6 cellular contexts compared by ENCODE assay signal in the genomic region with DNA sequence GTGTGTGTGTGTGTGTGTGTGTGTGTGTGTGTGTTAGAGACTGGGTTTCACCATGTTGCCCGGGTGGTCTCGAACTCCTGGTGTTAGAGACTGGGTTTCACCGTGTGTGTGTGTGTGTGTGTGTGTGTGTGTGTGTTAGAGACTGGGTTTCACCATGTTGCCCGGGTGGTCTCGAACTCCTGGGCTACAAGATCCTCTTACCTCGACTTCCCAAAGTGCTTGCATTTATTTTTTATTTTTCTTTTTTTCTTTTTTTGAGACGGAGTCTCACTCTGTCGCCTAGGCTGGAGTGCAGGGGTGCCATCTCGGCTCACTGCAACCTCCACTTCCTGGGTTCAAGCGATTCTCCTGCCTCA. TPM values are rescaled to one million over a fixed set of nuclear protein-coding genes. Genes with fewer than 3 reads are reported as not detected.
DNase-seq lines count a peak whose midpoint lies in the region; TF ChIP-seq lines count a peak whose summit lies in the region.
"Not testable (repeated sequence)": the region's sequence is repeated elsewhere in the genome, so short reads cannot be mapped to it uniquely, and the experiment has no call there.

No MANE protein-coding gene starts in this region.

- H3K9me3 ChIP-seq in NT2/D1 (ENCODE audit: insufficient read depth, low read length); smooth muscle cell (replicated peaks; ENCODE audit: low read depth): not testable (repeated sequence)

- not testable (repeated sequence) for H3K27me3 ChIP-seq in NT2/D1 (ENCODE audit: insufficient read depth, insufficient read length); smooth muscle cell (ENCODE audit: low read depth)

- H3K36me3 ChIP-seq in NT2/D1 (ENCODE audit: insufficient read depth, insufficient read length, low read length), result peaks cover 41% of the 10 kb centered on the region
- H3K36me3 ChIP-seq in smooth muscle cell (ENCODE audit: low read depth), result not testable (repeated sequence)

- H3K27ac Mint-ChIP-seq in activated naive CD4-positive, alpha-beta T cell treated with anti-CD3 and anti-CD28 coated beads, Interleukin-2, amount 10 ng/mL, durations not matched to agents 7 days and 5 days, result peak overlapping the region; percentile 74
- H3K27ac Mint-ChIP-seq in mesothelial cell of epicardium, result peak overlapping the region; percentile 65

- not testable (repeated sequence) for H3K4me1 ChIP-seq in NT2/D1 (ENCODE audit: insufficient read depth, insufficient read length)
- peaks cover 12% of the 10 kb centered on the region for H3K4me1 ChIP-seq in smooth muscle cell (ENCODE audit: low read depth)

- peaks cover 21% of the 10 kb centered on the region for H3K36me3 Mint-ChIP-seq in activated naive CD4-positive, alpha-beta T cell treated with anti-CD3 and anti-CD28 coated beads, Interleukin-2, amount 10 ng/mL, durations not matched to agents 7 days and 5 days
- H3K36me3 Mint-ChIP-seq in mesothelial cell of epicardium, result peaks cover 13% of the 10 kb centered on the region

- DNase-seq in NT2/D1 (ENCODE audit: low read depth, low spot score); activated naive CD4-positive, alpha-beta T cell treated with anti-CD3 and anti-CD28 coated beads, Interleukin-2, amount 10 ng/mL, durations not matched to agents 7 days and 5 days; epithelial cell of proximal tubule (ENCODE audit: low read depth); mesothelial cell of epicardium (ENCODE audit: low spot score in 2 of 2, unreplicated experiment in 2 of 2); smooth muscle cell (lab: John Stamatoyannopoulos, UW; ENCODE audit: unreplicated experiment): not testable (repeated sequence)

- H3K9me3 Mint-ChIP-seq in activated naive CD4-positive, alpha-beta T cell treated with anti-CD3 and anti-CD28 coated beads, Interleukin-2, amount 10 ng/mL, durations not matched to agents 7 days and 5 days; mesothelial cell of epicardium: not testable (repeated sequence)

- peak overlapping the region; percentile 88 for H3K27ac ChIP-seq in C4-2B
- H3K27ac ChIP-seq in smooth muscle cell (ENCODE audit: low read depth), result not testable (repeated sequence)

- H3K27me3 Mint-ChIP-seq in activated naive CD4-positive, alpha-beta T cell treated with anti-CD3 and anti-CD28 coated beads, Interleukin-2, amount 10 ng/mL, durations not matched to agents 7 days and 5 days; mesothelial cell of epicardium (ENCODE audit: low read depth): not testable (repeated sequence)

- peak overlapping the region; percentile 86 for H3K4me2 ChIP-seq in smooth muscle cell

- H3K9ac ChIP-seq in NT2/D1 (ENCODE audit: insufficient read length, low read depth), result peak overlapping the region; percentile 95
- not testable (repeated sequence) for H3K9ac ChIP-seq in smooth muscle cell (ENCODE audit: low read depth)

- peak overlapping the region; percentile 75 for H3K4me3 Mint-ChIP-seq in activated naive CD4-positive, alpha-beta T cell treated with anti-CD3 and anti-CD28 coated beads, Interleukin-2, amount 10 ng/mL, durations not matched to agents 7 days and 5 days
- peak overlapping the region; percentile 72 for H3K4me3 Mint-ChIP-seq in mesothelial cell of epicardium

- CTCF ChIA-PET in activated naive CD4-positive, alpha-beta T cell treated with anti-CD3 and anti-CD28 coated beads, Interleukin-2, amount 10 ng/mL, durations not matched to agents 7 days and 5 days (lab: Charles Lee), result not testable (repeated sequence)

- WGBS in smooth muscle cell (ENCODE audit: low lambda C conversion rate), result 90% methylated on average over 10 of the region's 10 CpGs

- not testable (repeated sequence) for H3F3A ChIP-seq in smooth muscle cell (ENCODE audit: low read depth)

- H2AFZ ChIP-seq in smooth muscle cell (ENCODE audit: low read depth), result peak overlapping the region; percentile 89

- H3K4me3 ChIP-seq in NT2/D1 (ENCODE audit: insufficient read length, low read depth), result not testable (repeated sequence)
- peak overlapping the region; percentile 71 for H3K4me3 ChIP-seq in epithelial cell of proximal tubule (ENCODE audit: low read depth, low read length)
- peak overlapping the region; percentile 79 for H3K4me3 ChIP-seq in smooth muscle cell

- H3K4me1 Mint-ChIP-seq in activated naive CD4-positive, alpha-beta T cell treated with anti-CD3 and anti-CD28 coated beads, Interleukin-2, amount 10 ng/mL, durations not matched to agents 7 days and 5 days, result peaks cover 67% of the 10 kb centered on the region
- peaks cover 19% of the 10 kb centered on the region for H3K4me1 Mint-ChIP-seq in mesothelial cell of epicardium

- H4K20me1 ChIP-seq in smooth muscle cell (ENCODE audit: low read depth), result peaks cover 39% of the 10 kb centered on the region

- TF ChIP-seq CTCF in C4-2B (conservative IDR thresholded peaks at IDR 0.05); epithelial cell of proximal tubule (conservative IDR thresholded peaks at IDR 0.05; ENCODE audit: low read depth, low read length); mesothelial cell of epicardium (IDR thresholded peaks at IDR 0.05; ENCODE audit: unreplicated experiment); smooth muscle cell (IDR thresholded peaks at IDR 0.05; ENCODE audit: borderline replicate concordance, insufficient read depth, poor library complexity, severe bottlenecking): not testable (repeated sequence)

- peaks cover 47% of the 10 kb centered on the region for H3K79me2 ChIP-seq in smooth muscle cell (ENCODE audit: low read depth)

RNA-seq across cellular contexts. Expression of a gene that starts 0.6 kb away (rescaled TPM):
- total RNA-seq in epithelial cell of proximal tubule (30.8 and 39.3 TPM in 2 replicates), mesothelial cell of epicardium (98.7 to 102 TPM (median 101 TPM) in 3 replicates), smooth muscle cell (27.7 and 42.5 TPM in 2 replicates)
- 32.2 TPM in 2 replicates for polyA plus RNA-seq in smooth muscle cell

RNA-seq across cellular contexts. Expression of a gene that starts 46.3 kb away (rescaled TPM):
- total RNA-seq in epithelial cell of proximal tubule (39.7 and 41.6 TPM in 2 replicates), mesothelial cell of epicardium (29.0 to 35.6 TPM (median 32.5 TPM) in 3 replicates), smooth muscle cell (14.3 and 32.8 TPM in 2 replicates)
- 13.0 and 22.8 TPM in 2 replicates for polyA plus RNA-seq in smooth muscle cell

RNA-seq across cellular contexts. Expression of a gene that starts 46.6 kb away (rescaled TPM):
- total RNA-seq in epithelial cell of proximal tubule (90.1 and 125 TPM in 2 replicates), mesothelial cell of epicardium (99.6 to 114 TPM (median 109 TPM) in 3 replicates), smooth muscle cell (69.3 and 111 TPM in 2 replicates)
- 31.9 and 35.5 TPM in 2 replicates for polyA plus RNA-seq in smooth muscle cell

RNA-seq across cellular contexts. Expression of a gene that starts 57.9 kb away (rescaled TPM):
- total RNA-seq in epithelial cell of proximal tubule, result 6.9 and 9.9 TPM in 2 replicates
- total RNA-seq in mesothelial cell of epicardium, result 42.1 to 42.5 TPM (median 42.1 TPM) in 3 replicates
- total RNA-seq in smooth muscle cell, result 17.2 and 23.3 TPM in 2 replicates
- polyA plus RNA-seq in smooth muscle cell, result 17.6 and 20.1 TPM in 2 replicates
